In the genomic region with DNA sequence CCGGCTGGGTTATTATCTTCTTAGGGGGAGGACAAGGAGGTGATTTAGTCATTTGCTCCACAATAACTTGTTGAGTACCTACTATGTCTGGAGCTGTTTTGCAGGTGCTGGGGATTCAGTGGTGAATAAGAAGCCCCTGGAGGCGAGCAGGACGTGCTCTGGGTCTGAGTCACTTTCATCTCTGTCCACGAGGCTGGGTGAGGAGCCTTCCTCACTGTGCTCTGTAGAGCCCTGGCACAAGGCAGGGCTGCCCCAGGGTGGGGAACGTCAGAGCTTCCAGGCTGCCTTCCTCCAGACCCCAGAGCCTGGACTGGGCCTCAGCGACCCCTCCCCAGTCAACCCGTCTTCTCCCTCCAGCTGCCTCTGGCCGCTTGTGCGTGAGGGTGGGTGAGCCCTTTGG, we compare ENCODE assay signal across 17 cellular contexts. TPM values are rescaled to one million over a fixed set of nuclear protein-coding genes. Genes with fewer than 3 reads are reported as not detected.
DNase-seq lines count a peak whose midpoint lies in the region; ATAC-seq and TF ChIP-seq lines count a peak whose summit lies in the region.
"Had no signal": no experiment of that assay in that cellular context is flagged by ENCODE, and none has a peak within 500 bp of the region (broad histone marks: within the 10 kb centered on the region; RNA-seq: fewer than 3 reads in every experiment).

No MANE protein-coding gene starts in this region.

- no peak overlapping the region for H3K23ac ChIP-seq in IMR-90 (ENCODE audit: low read depth, low read length)
- H3K23ac ChIP-seq in mesenchymal stem cell (ENCODE audit: low read length in 2 of 2) = no peak overlapping the region

- H3K9me3 ChIP-seq in IMR-90 (ENCODE audit: control insufficient read depth, insufficient read depth, low read length) = no peaks in the 10 kb centered on the region
- peaks cover 2% of the 10 kb centered on the region for H3K9me3 ChIP-seq in mesenchymal stem cell (ENCODE audit: control insufficient read depth, low read length)
- H3K9me3 ChIP-seq: ovary had no signal

- H2BK12ac ChIP-seq in mesenchymal stem cell (ENCODE audit: low read length in 2 of 2) = no peak overlapping the region

- H2BK15ac ChIP-seq in IMR-90 (ENCODE audit: low read depth, low read length) (no peak overlapping the region), mesenchymal stem cell (ENCODE audit: low read depth, poor library complexity, severe bottlenecking) (no peak overlapping the region)

- POLR2A ChIA-PET in IMR-90 (lab: Charles Lee; ENCODE audit: unreplicated experiment) = no interaction called here

- no peak overlapping the region for H4K91ac ChIP-seq in IMR-90 (ENCODE audit: insufficient read depth, low read depth, low read length)
- H4K91ac ChIP-seq in mesenchymal stem cell (ENCODE audit: low read length) = no peak overlapping the region

- in situ Hi-C loops in IMR-90 (cut with MboI; ENCODE audit: low sequenced_read_pairs) = no loop called here

- H3K4me1 ChIP-seq in IMR-90 (ENCODE audit: control insufficient read depth, insufficient read depth, low read length) (no peaks in the 10 kb centered on the region), mesenchymal stem cell (ENCODE audit: control insufficient read depth, insufficient read depth, low read depth, low read length) (peaks cover 8% of the 10 kb centered on the region)

- no peak overlapping the region for H3K56ac ChIP-seq in IMR-90 (ENCODE audit: extremely low read depth, insufficient read depth, low read length)

- no peak for TF ChIP-seq CTCF in IMR-90 (conservative IDR thresholded peaks at IDR 0.05; ENCODE audit: low read depth, low read length)

- TF ChIP-seq RAD21 in IMR-90 (IDR thresholded peaks at IDR 0.05; ENCODE audit: low read length) = no peak

- CTCF ChIA-PET in IMR-90 (lab: Yijun Ruan, JAX) = no interaction called here

- peak; percentile 83 for DNase-seq in Daoy (ENCODE audit: low read depth)
- DNase-seq in IMR-90 = peak; percentile 37
- peak; percentile 53 for DNase-seq in astrocyte of the hippocampus (ENCODE audit: low read depth, low spot score)
- no peak for DNase-seq in mesenchymal stem cell
- no peak for DNase-seq in stimulated activated CD4-positive, alpha-beta T cell treated with anti-CD3 and anti-CD28 coated beads, Interleukin-1b, Interleukin-23, amount 100 ng/mL, for 48 hours
- no peak for DNase-seq in NCI-H2081 treated with DMSO at 0.1 percent for 48 hours (lab: John Stamatoyannopoulos, UW)
- no peak for DNase-seq in stimulated activated CD4-positive, alpha-beta T cell treated with anti-CD3 and anti-CD28 coated beads, Interleukin-2, amount 100 ng/mL, for 24 hours
- no peak for DNase-seq in Ammon's horn (ENCODE audit: low spot score)
- DNase-seq: activated gamma-delta T cell, endodermal cell, NCI-H1105, ovary, SW 1271 had no signal

- dilution Hi-C loops in IMR-90 (cut with HindIII; ENCODE audit: low sequenced_read_pairs, unreplicated experiment) = no loop called here

- H3K27me3 ChIP-seq in IMR-90 (ENCODE audit: control insufficient read depth, insufficient read depth, low read length) (peaks cover 38% of the 10 kb centered on the region), mesenchymal stem cell (ENCODE audit: control insufficient read depth in 1 of 2, insufficient read depth in 1 of 2, low read length in 2 of 2) (peaks cover 0 to 71% of the 10 kb centered on the region in 2 experiments)
- H3K27me3 ChIP-seq: cardiac muscle cell, ovary had no signal

- H3K9ac ChIP-seq in IMR-90 (ENCODE audit: low read depth, low read length) (no peak overlapping the region), mesenchymal stem cell (ENCODE audit: low read length) (no peak overlapping the region)

- H3K27ac ChIP-seq in IMR-90 (ENCODE audit: insufficient read depth, low read length) = no peak overlapping the region
- H3K27ac ChIP-seq in mesenchymal stem cell (ENCODE audit: low read length, poor library complexity, severe bottlenecking) = peak overlapping the region; percentile 31
- H3K27ac ChIP-seq: cardiac muscle cell, ovary, WERI-Rb-1 had no signal

- H3K4ac ChIP-seq in IMR-90 (ENCODE audit: low read depth, low read length) = no peak overlapping the region
- no peak overlapping the region for H3K4ac ChIP-seq in mesenchymal stem cell (ENCODE audit: low read depth in 1 of 2, low read length in 2 of 2)

- H3K4me2 ChIP-seq in IMR-90 (ENCODE audit: low read depth, low read length) (no peak overlapping the region), mesenchymal stem cell (ENCODE audit: low read length, poor library complexity, severe bottlenecking) (no peak overlapping the region)

- H3K79me1 ChIP-seq in IMR-90 (ENCODE audit: low read depth in 1 of 2, low read length in 2 of 2) (no peaks in the 10 kb centered on the region), mesenchymal stem cell (replicated peaks; ENCODE audit: low read length, poor library complexity, severe bottlenecking) (no peaks in the 10 kb centered on the region)

- H3K4me3 ChIP-seq in IMR-90 (ENCODE audit: insufficient read depth, low read depth, low read length) (no peak overlapping the region), mesenchymal stem cell (ENCODE audit: insufficient read depth in 1 of 2, low read depth in 1 of 2, low read length in 2 of 2) (no peak overlapping the region)
- H3K4me3 ChIP-seq: cardiac muscle cell, ovary had no signal

- no peak for TF ChIP-seq POLR2A in IMR-90 (IDR thresholded peaks at IDR 0.05; ENCODE audit: low read depth, low read length)

- no peak overlapping the region for H2AK9ac ChIP-seq in IMR-90 (replicated peaks; ENCODE audit: low read depth, low read length, poor library complexity)

- ATAC-seq in IMR-90 (ENCODE audit: low read depth) = peak; percentile 42

- no TSS peak for BruUV-seq in IMR-90 (replicated peaks; lab: Mats Ljungman, UMichigan)

- WGBS in IMR-90 (ENCODE audit: extremely low coverage in 2 of 2, insufficient read length in 1 of 2), 2 experiments = 28% methylated on average over 3 of the region's 9 CpGs; no CpG with 5 or more reads in 1 of the 2 experiments
- 69% methylated on average over 9 of the region's 9 CpGs for WGBS in mesenchymal stem cell

- no peak overlapping the region for H2AK5ac ChIP-seq in IMR-90 (ENCODE audit: low read depth, low read length)
- H2AK5ac ChIP-seq in mesenchymal stem cell (ENCODE audit: low read length, severe bottlenecking) = peak overlapping the region; percentile 63

- no peaks in the 10 kb centered on the region for H3K9me1 ChIP-seq in IMR-90 (ENCODE audit: insufficient read depth, low read length)

- intact Hi-C loops in IMR-90 (cut with micrococcal nuclease) = no loop called here

- no peak overlapping the region for H3K18ac ChIP-seq in IMR-90 (ENCODE audit: low read depth, low read length)
- no peak overlapping the region for H3K18ac ChIP-seq in mesenchymal stem cell (ENCODE audit: low read depth in 1 of 2, low read length in 2 of 2)

- H2BK20ac ChIP-seq in IMR-90 (ENCODE audit: low read depth, low read length) = no peak overlapping the region

- no peaks in the 10 kb centered on the region for H3K36me3 ChIP-seq in IMR-90 (ENCODE audit: control insufficient read depth, insufficient read depth, low read length)
- peaks cover 0 to 3% of the 10 kb centered on the region in 2 experiments for H3K36me3 ChIP-seq in mesenchymal stem cell (ENCODE audit: control insufficient read depth in 1 of 2, insufficient read depth in 2 of 2, low read depth in 1 of 2, low read length in 2 of 2)
- H3K36me3 ChIP-seq: cardiac muscle cell, ovary, WERI-Rb-1 had no signal

- no peaks in the 10 kb centered on the region for H4K20me1 ChIP-seq in IMR-90 (ENCODE audit: insufficient read depth, low read length)

- H4K5ac ChIP-seq in IMR-90 (ENCODE audit: low read depth, low read length) = no peak overlapping the region

- H3K14ac ChIP-seq in IMR-90 (replicated peaks; ENCODE audit: low read depth, low read length) (no peak overlapping the region), mesenchymal stem cell (ENCODE audit: low read length in 2 of 2) (no peak overlapping the region)

- H2AFZ ChIP-seq in IMR-90 (replicated peaks; ENCODE audit: low read length, poor library complexity) = peak overlapping the region; percentile 78
- H2AFZ ChIP-seq in mesenchymal stem cell (ENCODE audit: low read depth, low read length) = no peak overlapping the region

- H4K8ac ChIP-seq in IMR-90 (ENCODE audit: low read depth in 2 of 2, low read length in 2 of 2) (no peak overlapping the region), mesenchymal stem cell (ENCODE audit: low read length) (no peak overlapping the region)

- no peak overlapping the region for H2BK5ac ChIP-seq in IMR-90 (ENCODE audit: low read depth, low read length, poor library complexity, severe bottlenecking)
- H2BK5ac ChIP-seq in mesenchymal stem cell (ENCODE audit: low read depth, low read length, poor library complexity, severe bottlenecking) = no peak overlapping the region

- H2BK120ac ChIP-seq in IMR-90 (ENCODE audit: low read depth, low read length) = no peak overlapping the region
- H2BK120ac ChIP-seq in mesenchymal stem cell (ENCODE audit: low read depth, low read length) = no peak overlapping the region

TF ChIP-seq in IMR-90, 13 proteins besides CTCF, POLR2A, EP300 and RAD21 (continues in another document):
- TF ChIP-seq CEBPB (IDR thresholded peaks at IDR 0.05; ENCODE audit: low read depth, low read length) (no peak), MAZ (IDR thresholded peaks at IDR 0.05; ENCODE audit: borderline replicate concordance, low read depth, low read length) (no peak), NFE2L2 (IDR thresholded peaks at IDR 0.05; ENCODE audit: low read depth, low read length) (no peak), RFX5 (IDR thresholded peaks at IDR 0.05; ENCODE audit: low read depth, low read length) (no peak), MXI1 (IDR thresholded peaks at IDR 0.05; ENCODE audit: borderline replicate concordance, low read depth, low read length) (no peak), MAFK (IDR thresholded peaks at IDR 0.05; ENCODE audit: low read depth, low read length) (no peak), BHLHE40 (IDR thresholded peaks at IDR 0.05; ENCODE audit: low read depth, low read length) (no peak), RCOR1 (IDR thresholded peaks at IDR 0.05; ENCODE audit: insufficient replicate concordance, low read length) (no peak), FOS (IDR thresholded peaks at IDR 0.05; ENCODE audit: low read depth, low read length) (no peak)
- TF ChIP-seq, protein P1, sequence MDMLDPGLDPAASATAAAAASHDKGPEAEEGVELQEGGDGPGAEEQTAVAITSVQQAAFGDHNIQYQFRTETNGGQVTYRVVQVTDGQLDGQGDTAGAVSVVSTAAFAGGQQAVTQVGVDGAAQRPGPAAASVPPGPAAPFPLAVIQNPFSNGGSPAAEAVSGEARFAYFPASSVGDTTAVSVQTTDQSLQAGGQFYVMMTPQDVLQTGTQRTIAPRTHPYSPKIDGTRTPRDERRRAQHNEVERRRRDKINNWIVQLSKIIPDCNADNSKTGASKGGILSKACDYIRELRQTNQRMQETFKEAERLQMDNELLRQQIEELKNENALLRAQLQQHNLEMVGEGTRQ (IDR thresholded peaks at IDR 0.05; ENCODE audit: low read depth, low read length) = no peak

RNA-seq across cellular contexts. Expression of gene PADI6, which starts 2.5 kb away (rescaled TPM):
- not detected in 2 replicates for total RNA-seq in Daoy (2014; rRNA removed; shearing (Covaris generic))
- not detected in 2 replicates for total RNA-seq in IMR-90 (2012; rRNA removed)
- polyA plus RNA-seq in IMR-90 (2012; rRNA removed) = not detected in 2 replicates
- polyA plus RNA-seq in IMR-90 (2012; cell fraction: cytosol; rRNA removed) = not detected in 2 replicates
- polyA plus RNA-seq in IMR-90 (2012; cell fraction: nucleus; rRNA removed; ENCODE audit: low replicate concordance) = not detected in 2 replicates
- not detected for polyA plus RNA-seq in mesenchymal stem cell (2013, experiment 1 of 2)
- polyA plus RNA-seq in mesenchymal stem cell (2013, experiment 2 of 2) = not detected
- total RNA-seq: activated CD8-positive, alpha-beta memory T cell treated with anti-CD3 and anti-CD28 coated beads for 36 hours; cardiac muscle cell; endodermal cell; glomerular endothelial cell had no signal
- polyA plus RNA-seq: cardiac muscle cell had no signal

Comparison
In these comparisons a context has a peak if more than half of its experiments do, and no peak if none do; other contexts are left out.
1. DNase-seq: peak in Daoy (single experiment), IMR-90 (single experiment) and astrocyte of the hippocampus (single experiment); none in mesenchymal stem cell (single experiment), stimulated activated CD4-positive, alpha-beta T cell treated with anti-CD3 and anti-CD28 coated beads, Interleukin-1b, Interleukin-23, amount 100 ng/mL, for 48 hours (single experiment), NCI-H2081 treated with DMSO at 0.1 percent for 48 hours (single experiment), stimulated activated CD4-positive, alpha-beta T cell treated with anti-CD3 and anti-CD28 coated beads, Interleukin-2, amount 100 ng/mL, for 24 hours (0 of 2) and Ammon's horn (single experiment).